In genomic region chr11:115760528-115760837, GRCh38 we compare ENCODE assay signal across 10 cellular contexts.
DNase-seq lines count a peak whose midpoint lies in the region; ATAC-seq, FAIRE-seq and TF ChIP-seq lines count a peak whose summit lies in the region.
"Had no signal": no experiment of that assay in that cellular context is flagged by ENCODE, and none has a peak within 500 bp of the region (broad histone marks: within the 10 kb centered on the region; RNA-seq: fewer than 3 reads in every experiment).

No MANE protein-coding gene starts in this region.

- H3K4me2 ChIP-seq in HepG2 (ENCODE audit: low read depth, low read length) (no peak overlapping the region; the same call in 1 of the 2 replicates), smooth muscle cell (peak overlapping the region; percentile 99)

- no TSS peak for BruUV-seq in HepG2 (replicated peaks; lab: Mats Ljungman, UMichigan)

- peaks cover 4% of the 10 kb centered on the region; the same call in 1 of the 2 replicates for H3K4me1 ChIP-seq in HUES48 (ENCODE audit: control insufficient read depth, insufficient read depth, low read length)
- H3K4me1 ChIP-seq in colonic mucosa: no peaks in the 10 kb centered on the region
- no peaks in the 10 kb centered on the region for H3K4me1 ChIP-seq in HepG2 (ENCODE audit: insufficient read depth, low read length)
- peaks cover 19% of the 10 kb centered on the region for H3K4me1 ChIP-seq in smooth muscle cell (ENCODE audit: low read depth)

- no peak for TF ChIP-seq RAD21 in HepG2 (CRISPR knock-in tag; IDR thresholded peaks at IDR 0.05)

- H3K27ac ChIP-seq in HUES48 (ENCODE audit: low read depth, low read length) (no peak overlapping the region), colonic mucosa (no peak overlapping the region), HepG2 (ENCODE audit: extremely low read length, insufficient read depth, low read length) (no peak overlapping the region), smooth muscle cell (ENCODE audit: low read depth) (no peak overlapping the region)

- no peaks in the 10 kb centered on the region for H3K79me2 ChIP-seq in HepG2 (ENCODE audit: insufficient read depth, low read length)
- H3K79me2 ChIP-seq in smooth muscle cell (ENCODE audit: low read depth): no peaks in the 10 kb centered on the region

- POLR2A ChIA-PET in HepG2 (lab: Yijun Ruan, JAX): no interaction called here

- no peaks in the 10 kb centered on the region for H3K36me3 ChIP-seq in HUES48 (ENCODE audit: control insufficient read depth, insufficient read depth, low read length)
- H3K36me3 ChIP-seq in colonic mucosa: no peaks in the 10 kb centered on the region
- H3K36me3 ChIP-seq in HepG2 (replicated peaks in 1 of 2; ENCODE audit: control insufficient read depth in 1 of 2, insufficient read depth in 2 of 2, low read length in 2 of 2): no peaks in the 10 kb centered on the region
- no peaks in the 10 kb centered on the region for H3K36me3 ChIP-seq in smooth muscle cell (ENCODE audit: low read depth)

- TF ChIP-seq POLR2A in HepG2 (IDR thresholded peaks at IDR 0.05; ENCODE audit: insufficient read depth in 1 of 2, low read depth in 2 of 2, low read length in 2 of 2): no peak

- no peak for FAIRE-seq in HepG2 (lab: Jason Lieb, UNC)
- FAIRE-seq: endometrium had no signal

- no peak overlapping the region for H2AFZ ChIP-seq in HepG2 (ENCODE audit: low read length)
- peak overlapping the region; percentile 98 for H2AFZ ChIP-seq in smooth muscle cell (ENCODE audit: low read depth)

- TF ChIP-seq EP300 in HepG2 (IDR thresholded peaks at IDR 0.05; ENCODE audit: low read depth in 2 of 2, low read length in 2 of 2) (no peak), HepG2 (CRISPR knock-in tag; IDR thresholded peaks at IDR 0.05; ENCODE audit: borderline replicate concordance) (no peak)

- 29% methylated on average over 4 of the region's 9 CpGs for WGBS in HepG2 (ENCODE audit: low lambda C conversion rate)
- 19% methylated on average over 9 of the region's 9 CpGs for WGBS in smooth muscle cell (ENCODE audit: low lambda C conversion rate)

- H3K4me3 ChIP-seq in HUES48 (ENCODE audit: low read depth, low read length) (peak overlapping the region; percentile 66), colonic mucosa (peak overlapping the region; percentile 56), HepG2 (replicated peaks in 1 of 3; ENCODE audit: insufficient read depth in 1 of 3, low read depth in 2 of 3, low read length in 3 of 3) (no peak overlapping the region), smooth muscle cell (peak overlapping the region; percentile 94)

- no peak for DNase-seq in colonic mucosa
- no peak for DNase-seq in HepG2 (ENCODE audit: low spot score)
- no peak for DNase-seq in smooth muscle cell (lab: John Stamatoyannopoulos, UW; ENCODE audit: unreplicated experiment)
- DNase-seq in stimulated activated CD4-positive, alpha-beta T cell treated with anti-CD3 and anti-CD28 coated beads, Interleukin-12 subunit alpha, Interleukin-12 subunit beta, amount 100 ng/mL, for 4 hours: no peak
- no peak for DNase-seq in NCI-H2081 treated with DMSO at 0.1 percent for 48 hours (lab: John Stamatoyannopoulos, UW)
- DNase-seq: PC-3 had no signal

- no peak for TF ChIP-seq CTCF in colonic mucosa (IDR thresholded peaks at IDR 0.05)
- no peak for TF ChIP-seq CTCF in HepG2 (CRISPR knock-in tag; IDR thresholded peaks at IDR 0.05)
- no peak for TF ChIP-seq CTCF in smooth muscle cell (IDR thresholded peaks at IDR 0.05; ENCODE audit: borderline replicate concordance, insufficient read depth, poor library complexity, severe bottlenecking)

- in situ Hi-C loops in HepG2 (cut with HindIII; ENCODE audit: extremely low pct_ligation_motif_present, low pct_unique_long_range_greater_than_20kb): no loop called here

- H3F3A ChIP-seq in smooth muscle cell (ENCODE audit: low read depth): peaks cover 6% of the 10 kb centered on the region

- H3K9me3 ChIP-seq in HUES48 (ENCODE audit: control insufficient read depth, insufficient read depth, low read length): no peaks in the 10 kb centered on the region
- H3K9me3 ChIP-seq in colonic mucosa: no peaks in the 10 kb centered on the region
- no peaks in the 10 kb centered on the region for H3K9me3 ChIP-seq in HepG2 (ENCODE audit: low read length)
- H3K9me3 ChIP-seq in smooth muscle cell (replicated peaks; ENCODE audit: low read depth): no peaks in the 10 kb centered on the region

- CTCF ChIA-PET in HepG2 (lab: Yijun Ruan, JAX; ENCODE audit: low intra/inter-chr PET ratio, low total read pairs): no interaction called here

- ATAC-seq in HepG2 (peak; percentile 34; the same call in 2 of the 3 replicates), GM19351 (IDR thresholded peaks at IDR 0.05; ENCODE audit: unreplicated experiment) (no peak), GM19463 (IDR thresholded peaks at IDR 0.05; ENCODE audit: unreplicated experiment) (no peak)
- ATAC-seq: PC-3 had no signal

- H3K9ac ChIP-seq in HUES48 (ENCODE audit: low read depth, low read length) (no peak overlapping the region), colonic mucosa (ENCODE audit: low read depth in 2 of 2, low read length in 2 of 2) (no peak overlapping the region), HepG2 (ENCODE audit: insufficient read depth, low read depth, low read length) (no peak overlapping the region), smooth muscle cell (ENCODE audit: low read depth) (peak overlapping the region; percentile 53)

- H3K27me3 ChIP-seq in HUES48 (ENCODE audit: control insufficient read depth, insufficient read depth, low read length) (peaks cover 48% of the 10 kb centered on the region), colonic mucosa (peaks cover 13% of the 10 kb centered on the region), HepG2 (ENCODE audit: control insufficient read depth in 1 of 2, insufficient read depth in 2 of 2, low read length in 2 of 2) (peaks cover 7 to 43% of the 10 kb centered on the region in 2 experiments), smooth muscle cell (ENCODE audit: low read depth) (peaks cover 7% of the 10 kb centered on the region)

- H4K20me1 ChIP-seq in HepG2 (ENCODE audit: insufficient read depth, low read length) (no peaks in the 10 kb centered on the region), smooth muscle cell (ENCODE audit: low read depth) (no peaks in the 10 kb centered on the region)

- intact Hi-C loops in colonic mucosa (cut with DNase I): no loop called here
- intact Hi-C loops in HepG2 (cut with micrococcal nuclease; ENCODE audit: unreplicated experiment): no loop called here

TF ChIP-seq in HepG2, 621 proteins besides CTCF, POLR2A, EP300 and RAD21 (continues in another document):
- TF ChIP-seq, protein P1, sequence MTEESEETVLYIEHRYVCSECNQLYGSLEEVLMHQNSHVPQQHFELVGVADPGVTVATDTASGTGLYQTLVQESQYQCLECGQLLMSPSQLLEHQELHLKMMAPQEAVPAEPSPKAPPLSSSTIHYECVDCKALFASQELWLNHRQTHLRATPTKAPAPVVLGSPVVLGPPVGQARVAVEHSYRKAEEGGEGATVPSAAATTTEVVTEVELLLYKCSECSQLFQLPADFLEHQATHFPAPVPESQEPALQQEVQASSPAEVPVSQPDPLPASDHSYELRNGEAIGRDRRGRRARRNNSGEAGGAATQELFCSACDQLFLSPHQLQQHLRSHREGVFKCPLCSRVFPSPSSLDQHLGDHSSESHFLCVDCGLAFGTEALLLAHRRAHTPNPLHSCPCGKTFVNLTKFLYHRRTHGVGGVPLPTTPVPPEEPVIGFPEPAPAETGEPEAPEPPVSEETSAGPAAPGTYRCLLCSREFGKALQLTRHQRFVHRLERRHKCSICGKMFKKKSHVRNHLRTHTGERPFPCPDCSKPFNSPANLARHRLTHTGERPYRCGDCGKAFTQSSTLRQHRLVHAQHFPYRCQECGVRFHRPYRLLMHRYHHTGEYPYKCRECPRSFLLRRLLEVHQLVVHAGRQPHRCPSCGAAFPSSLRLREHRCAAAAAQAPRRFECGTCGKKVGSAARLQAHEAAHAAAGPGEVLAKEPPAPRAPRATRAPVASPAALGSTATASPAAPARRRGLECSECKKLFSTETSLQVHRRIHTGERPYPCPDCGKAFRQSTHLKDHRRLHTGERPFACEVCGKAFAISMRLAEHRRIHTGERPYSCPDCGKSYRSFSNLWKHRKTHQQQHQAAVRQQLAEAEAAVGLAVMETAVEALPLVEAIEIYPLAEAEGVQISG (CRISPR knock-in tag; IDR thresholded peaks at IDR 0.05): no peak
- TF ChIP-seq SOX5 (CRISPR knock-in tag; IDR thresholded peaks at IDR 0.05; ENCODE audit: borderline replicate concordance): no peak
- TF ChIP-seq ARID2 (CRISPR knock-in tag; IDR thresholded peaks at IDR 0.05; ENCODE audit: borderline replicate concordance): no peak
- no peak for TF ChIP-seq DNMT3B (CRISPR knock-in tag; conservative IDR thresholded peaks at IDR 0.05)
- no peak for TF ChIP-seq PHF21A (CRISPR knock-in tag; IDR thresholded peaks at IDR 0.05)
- TF ChIP-seq, protein P2, sequence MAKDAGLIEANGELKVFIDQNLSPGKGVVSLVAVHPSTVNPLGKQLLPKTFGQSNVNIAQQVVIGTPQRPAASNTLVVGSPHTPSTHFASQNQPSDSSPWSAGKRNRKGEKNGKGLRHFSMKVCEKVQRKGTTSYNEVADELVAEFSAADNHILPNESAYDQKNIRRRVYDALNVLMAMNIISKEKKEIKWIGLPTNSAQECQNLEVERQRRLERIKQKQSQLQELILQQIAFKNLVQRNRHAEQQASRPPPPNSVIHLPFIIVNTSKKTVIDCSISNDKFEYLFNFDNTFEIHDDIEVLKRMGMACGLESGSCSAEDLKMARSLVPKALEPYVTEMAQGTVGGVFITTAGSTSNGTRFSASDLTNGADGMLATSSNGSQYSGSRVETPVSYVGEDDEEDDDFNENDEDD (CRISPR knock-in tag; IDR thresholded peaks at IDR 0.05; ENCODE audit: borderline replicate concordance): no peak
- TF ChIP-seq, protein P3, sequence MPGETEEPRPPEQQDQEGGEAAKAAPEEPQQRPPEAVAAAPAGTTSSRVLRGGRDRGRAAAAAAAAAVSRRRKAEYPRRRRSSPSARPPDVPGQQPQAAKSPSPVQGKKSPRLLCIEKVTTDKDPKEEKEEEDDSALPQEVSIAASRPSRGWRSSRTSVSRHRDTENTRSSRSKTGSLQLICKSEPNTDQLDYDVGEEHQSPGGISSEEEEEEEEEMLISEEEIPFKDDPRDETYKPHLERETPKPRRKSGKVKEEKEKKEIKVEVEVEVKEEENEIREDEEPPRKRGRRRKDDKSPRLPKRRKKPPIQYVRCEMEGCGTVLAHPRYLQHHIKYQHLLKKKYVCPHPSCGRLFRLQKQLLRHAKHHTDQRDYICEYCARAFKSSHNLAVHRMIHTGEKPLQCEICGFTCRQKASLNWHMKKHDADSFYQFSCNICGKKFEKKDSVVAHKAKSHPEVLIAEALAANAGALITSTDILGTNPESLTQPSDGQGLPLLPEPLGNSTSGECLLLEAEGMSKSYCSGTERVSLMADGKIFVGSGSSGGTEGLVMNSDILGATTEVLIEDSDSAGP (CRISPR knock-in tag; IDR thresholded peaks at IDR 0.05; ENCODE audit: borderline replicate concordance): no peak
- no peak for TF ChIP-seq CHCHD3 (CRISPR knock-in tag; IDR thresholded peaks at IDR 0.05)

Comparison
In these comparisons a context has a peak if more than half of its experiments do, and no peak if none do; other contexts are left out.
1. H3K4me3 ChIP-seq: peak in HUES48 (single experiment), colonic mucosa (single experiment) and smooth muscle cell (single experiment); none in HepG2 (0 of 3).